Comparison of ENCODE assay signal across 10 cellular contexts in the genomic region with DNA sequence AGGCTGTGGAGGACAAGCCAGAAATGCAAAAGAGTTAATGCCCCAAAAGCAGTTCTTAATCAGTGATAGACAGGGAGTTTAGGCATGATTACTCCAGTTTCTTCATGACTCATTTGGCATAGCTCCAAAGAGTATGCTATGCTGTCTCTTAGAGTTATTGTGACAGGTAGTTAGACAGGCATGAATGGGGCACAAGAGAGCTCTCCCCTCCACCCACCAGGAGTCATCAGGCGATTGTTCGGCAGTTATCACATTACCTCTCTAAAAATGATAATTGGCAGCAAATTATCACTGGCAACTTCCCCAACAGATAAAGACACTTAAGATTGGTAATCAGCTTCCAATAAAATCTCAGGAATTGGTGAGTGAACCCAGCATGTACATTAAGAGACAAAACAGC.
DNase-seq lines count a peak whose midpoint lies in the region; ATAC-seq and TF ChIP-seq lines count a peak whose summit lies in the region.
"Had no signal": no experiment of that assay in that cellular context is flagged by ENCODE, and none has a peak within 500 bp of the region (broad histone marks: within the 10 kb centered on the region; RNA-seq: fewer than 3 reads in every experiment).

No MANE protein-coding gene starts in this region.

- no peaks in the 10 kb centered on the region for H3K9me3 ChIP-seq in gastroesophageal sphincter
- H3K9me3 ChIP-seq: heart right ventricle had no signal

- H3K18ac ChIP-seq in mesendoderm (ENCODE audit: low read length), result no peak overlapping the region

- no peaks in the 10 kb centered on the region for H3K79me1 ChIP-seq in mesendoderm (ENCODE audit: low read length)

- H2BK15ac ChIP-seq in mesendoderm (replicated peaks; ENCODE audit: low read depth), result no peak overlapping the region

- H3K27ac Mint-ChIP-seq in T-helper 1 cell treated with Interleukin-12 subunit alpha and Interleukin-12 subunit beta and Interleukin-4 antibody, amounts not matched to agents 30 μg/mL and 1 μg/mL, for 36 hours, result peak overlapping the region; percentile 45

- no peak overlapping the region for H3K27ac ChIP-seq in gastroesophageal sphincter
- no peak overlapping the region for H3K27ac ChIP-seq in mesendoderm (ENCODE audit: low read depth, low read length)
- H3K27ac ChIP-seq: heart right ventricle had no signal

- no peak overlapping the region for H4K5ac ChIP-seq in mesendoderm (ENCODE audit: low read length)

- no peak overlapping the region for H4K8ac ChIP-seq in mesendoderm (ENCODE audit: low read depth, low read length)

- H3K4me1 ChIP-seq in gastroesophageal sphincter, result no peaks in the 10 kb centered on the region
- peaks cover 2% of the 10 kb centered on the region for H3K4me1 ChIP-seq in mesendoderm (ENCODE audit: control insufficient read depth, low read depth, low read length)

- TF ChIP-seq POLR2A in gastroesophageal sphincter (IDR thresholded peaks at IDR 0.05), result no peak

- H3K56ac ChIP-seq in mesendoderm (ENCODE audit: low read length), result no peak overlapping the region

- H3K36me3 Mint-ChIP-seq in T-helper 1 cell treated with Interleukin-12 subunit alpha and Interleukin-12 subunit beta and Interleukin-4 antibody, amounts not matched to agents 30 μg/mL and 1 μg/mL, for 36 hours (ENCODE audit: low read depth), result no peaks in the 10 kb centered on the region

- no peaks in the 10 kb centered on the region for H3K27me3 ChIP-seq in gastroesophageal sphincter
- no peaks in the 10 kb centered on the region for H3K27me3 ChIP-seq in mesendoderm (ENCODE audit: insufficient read depth, low read length, poor library complexity)

- H3K4me2 ChIP-seq in mesendoderm (ENCODE audit: low read length), result no peak overlapping the region

- no peak for TF ChIP-seq EP300 in gastroesophageal sphincter (IDR thresholded peaks at IDR 0.05)

- H3K79me2 ChIP-seq in mesendoderm (ENCODE audit: control insufficient read depth, insufficient read depth, low read length), result no peaks in the 10 kb centered on the region

- no peaks in the 10 kb centered on the region for H3K9me3 Mint-ChIP-seq in T-helper 1 cell treated with Interleukin-12 subunit alpha and Interleukin-12 subunit beta and Interleukin-4 antibody, amounts not matched to agents 30 μg/mL and 1 μg/mL, for 36 hours

- H2BK5ac ChIP-seq in mesendoderm (ENCODE audit: low read length), result no peak overlapping the region

- no peak overlapping the region for H3K4me3 Mint-ChIP-seq in T-helper 1 cell treated with Interleukin-12 subunit alpha and Interleukin-12 subunit beta and Interleukin-4 antibody, amounts not matched to agents 30 μg/mL and 1 μg/mL, for 36 hours

- DNase-seq in CD1c-positive myeloid dendritic cell (ENCODE audit: extremely low spot score), result peak; percentile 36
- peak; percentile 46 for DNase-seq in fibroblast of mammary gland (ENCODE audit: low read depth)
- no peak for DNase-seq in inferior parietal cortex (ENCODE audit: extremely low spot score)
- no peak for DNase-seq in mesendoderm
- DNase-seq: anterior cingulate cortex, heart right ventricle had no signal

- H3K4me3 ChIP-seq in fibroblast of mammary gland (ENCODE audit: control insufficient read depth, low read depth, low read length) (no peak overlapping the region), gastroesophageal sphincter (no peak overlapping the region), mesendoderm (ENCODE audit: low read length) (no peak overlapping the region)
- H3K4me3 ChIP-seq: heart right ventricle had no signal

- no peaks in the 10 kb centered on the region for H3K36me3 ChIP-seq in gastroesophageal sphincter
- no peaks in the 10 kb centered on the region for H3K36me3 ChIP-seq in mesendoderm (ENCODE audit: control insufficient read depth, insufficient read depth, low read length)
- H3K36me3 ChIP-seq: heart right ventricle had no signal

- 50 to 58% methylated on average over 2 of the region's 2 CpGs for WGBS in gastroesophageal sphincter (ENCODE audit: low coverage in 1 of 2), 2 donors
- WGBS in mesendoderm (ENCODE audit: extremely low coverage, insufficient coverage, low lambda C conversion rate), result no CpG with 5 or more reads among the region's 2 CpGs

- H3K4ac ChIP-seq in mesendoderm (ENCODE audit: low read depth, low read length), result no peak overlapping the region

- no peak for TF ChIP-seq CTCF in fibroblast of mammary gland (conservative IDR thresholded peaks at IDR 0.05; ENCODE audit: control insufficient read depth, insufficient read depth, low read depth, low read length)
- TF ChIP-seq CTCF in gastroesophageal sphincter (IDR thresholded peaks at IDR 0.05), result no peak

- no peak overlapping the region for H2AK5ac ChIP-seq in mesendoderm (ENCODE audit: low read length)

- peak; percentile 65 for ATAC-seq in GM21390 (IDR thresholded peaks at IDR 0.05; ENCODE audit: unreplicated experiment)
- no peak for ATAC-seq in gastroesophageal sphincter
- ATAC-seq in HG02884 (IDR thresholded peaks at IDR 0.05; ENCODE audit: unreplicated experiment), result no peak
- ATAC-seq: heart right ventricle had no signal

- H3K23ac ChIP-seq in mesendoderm (ENCODE audit: low read length), result no peak overlapping the region

- peaks cover 2% of the 10 kb centered on the region for H3K4me1 Mint-ChIP-seq in T-helper 1 cell treated with Interleukin-12 subunit alpha and Interleukin-12 subunit beta and Interleukin-4 antibody, amounts not matched to agents 30 μg/mL and 1 μg/mL, for 36 hours (ENCODE audit: low read depth)

- no peaks in the 10 kb centered on the region for H3K27me3 Mint-ChIP-seq in T-helper 1 cell treated with Interleukin-12 subunit alpha and Interleukin-12 subunit beta and Interleukin-4 antibody, amounts not matched to agents 30 μg/mL and 1 μg/mL, for 36 hours (ENCODE audit: low read depth)

- H3K9ac ChIP-seq in mesendoderm (ENCODE audit: low read length), result no peak overlapping the region

- H2BK120ac ChIP-seq in mesendoderm (ENCODE audit: low read depth, low read length), result no peak overlapping the region

Comparison
In these comparisons a context has a peak if more than half of its experiments do, and no peak if none do; other contexts are left out.
1. DNase-seq: peak in CD1c-positive myeloid dendritic cell (single experiment) and fibroblast of mammary gland (single experiment); none in inferior parietal cortex (single experiment) and mesendoderm (single experiment).